Comparison of ENCODE assay signal across 17 cellular contexts in genomic region chr19:54356444-54357056, GRCh38. TPM values are rescaled to one million over a fixed set of nuclear protein-coding genes. Genes with fewer than 3 reads are reported as not detected.
DNase-seq lines count a peak whose midpoint lies in the region; ATAC-seq and TF ChIP-seq lines count a peak whose summit lies in the region.
"Had no signal": no experiment of that assay in that cellular context is flagged by ENCODE, and none has a peak within 500 bp of the region (broad histone marks: within the 10 kb centered on the region; RNA-seq: fewer than 3 reads in every experiment).

No MANE protein-coding gene starts in this region.

- DNase-seq in DND-41 (peak; percentile 17), posterior vena cava (ENCODE audit: low spot score) (peak; percentile 44), NCI-H2196 (lab: John Stamatoyannopoulos, UW; ENCODE audit: unreplicated experiment) (no peak)
- DNase-seq in stimulated activated CD4-positive, alpha-beta T cell treated with anti-CD3 and anti-CD28 coated beads, Interleukin-4, amount 100 ng/mL, for 4 hours = no peak
- DNase-seq: CD8-positive, alpha-beta T cell; KG1; NCI-H1092; NCI-H1436; NCI-H1930; NCI-H2227 treated with DMSO at 0.1 percent for 48 hours; NCI-H510A treated with DMSO at 0.1 percent for 48 hours; NCI-H748 treated with DMSO at 0.1 percent for 48 hours; PC-9; RPMI8226; SHP77 had no signal

- H3K4me1 ChIP-seq in DND-41 (ENCODE audit: insufficient read depth, low read length) = peaks cover 6% of the 10 kb centered on the region; the same call in 1 of the 2 replicates

- peak overlapping the region; percentile 19 for H3K27ac Mint-ChIP-seq in dendritic cell treated with granulocyte-macrophage colony-stimulating factor and Interleukin-4, amounts not matched to agents 40 ng/mL and 50 ng/mL, for 4 days
- H3K27ac Mint-ChIP-seq: CD8-positive, alpha-beta T cell had no signal

- H3K4me3 ChIP-seq in DND-41 (ENCODE audit: low read depth in 1 of 2, low read length in 2 of 2) = no peak overlapping the region
- H3K4me3 ChIP-seq: PC-9 had no signal

- no peak overlapping the region for H3K4me2 ChIP-seq in DND-41 (ENCODE audit: insufficient read depth, low read length)
- H3K4me2 ChIP-seq: PC-9 had no signal

- peaks cover 20% of the 10 kb centered on the region for H3K79me2 ChIP-seq in DND-41 (ENCODE audit: insufficient read depth, low read length)

- no peak for ATAC-seq in DND-41 (ENCODE audit: insufficient read depth, low read depth)
- ATAC-seq: CD8-positive, alpha-beta T cell had no signal

- peaks cover 3% of the 10 kb centered on the region for H3K27me3 Mint-ChIP-seq in dendritic cell treated with granulocyte-macrophage colony-stimulating factor and Interleukin-4, amounts not matched to agents 40 ng/mL and 50 ng/mL, for 4 days

- peaks cover 75% of the 10 kb centered on the region for H3K4me1 Mint-ChIP-seq in dendritic cell treated with granulocyte-macrophage colony-stimulating factor and Interleukin-4, amounts not matched to agents 40 ng/mL and 50 ng/mL, for 4 days (ENCODE audit: low read depth)

- no peaks in the 10 kb centered on the region for H3K9me3 ChIP-seq in DND-41 (ENCODE audit: insufficient read depth, low read length, severe bottlenecking)

- H2AFZ ChIP-seq in DND-41 (ENCODE audit: low read depth, low read length) = no peak overlapping the region
- H2AFZ ChIP-seq: PC-9 had no signal

- H3K36me3 ChIP-seq in DND-41 (ENCODE audit: insufficient read depth, low read length) = peaks cover 54% of the 10 kb centered on the region

- peaks cover 46% of the 10 kb centered on the region for H4K20me1 ChIP-seq in DND-41 (ENCODE audit: insufficient read depth, low read length)

- H3K27ac ChIP-seq in DND-41 (ENCODE audit: low read length) = no peak overlapping the region; the same call in 1 of the 2 replicates
- H3K27ac ChIP-seq: PC-9 had no signal

- intact Hi-C loops in dendritic cell treated with granulocyte-macrophage colony-stimulating factor and Interleukin-4, amounts not matched to agents 40 ng/mL and 50 ng/mL, for 4 days (cut with micrococcal nuclease) = no loop called here
- intact Hi-C loops in posterior vena cava (cut with DNase I) = no loop called here

- H3K9ac ChIP-seq in DND-41 (ENCODE audit: low read depth, low read length) = no peak overlapping the region

- H3K36me3 Mint-ChIP-seq in dendritic cell treated with granulocyte-macrophage colony-stimulating factor and Interleukin-4, amounts not matched to agents 40 ng/mL and 50 ng/mL, for 4 days (ENCODE audit: low read depth) = peaks cover 67% of the 10 kb centered on the region

- no peaks in the 10 kb centered on the region for H3K9me3 Mint-ChIP-seq in dendritic cell treated with granulocyte-macrophage colony-stimulating factor and Interleukin-4, amounts not matched to agents 40 ng/mL and 50 ng/mL, for 4 days
- H3K9me3 Mint-ChIP-seq: CD8-positive, alpha-beta T cell had no signal

- no peak overlapping the region for H3K4me3 Mint-ChIP-seq in dendritic cell treated with granulocyte-macrophage colony-stimulating factor and Interleukin-4, amounts not matched to agents 40 ng/mL and 50 ng/mL, for 4 days
- H3K4me3 Mint-ChIP-seq: CD8-positive, alpha-beta T cell had no signal

- no peak for TF ChIP-seq CTCF in DND-41 (IDR thresholded peaks at IDR 0.05; ENCODE audit: borderline replicate concordance, extremely low read depth, low read length, poor library complexity, severe bottlenecking)

- no peaks in the 10 kb centered on the region for H3K27me3 ChIP-seq in DND-41 (ENCODE audit: insufficient read depth, low read length, poor library complexity)

RNA-seq across cellular contexts. Expression of gene LAIR1, which starts 8.2 kb away (rescaled TPM):
- 10 to 100 TPM; 18.3 to 42.2 TPM for total RNA-seq in posterior vena cava
- total RNA-seq: G401, PC-9 had no signal

RNA-seq across cellular contexts. Expression of gene LILRA4, which starts 17.6 kb away (rescaled TPM):
- under 1 TPM in 1 of 2 donors, not detected in 1; 0.57 TPM for total RNA-seq in posterior vena cava
- total RNA-seq: CD8-positive, alpha-beta T cell; G401; PC-9 had no signal

RNA-seq across cellular contexts. Expression of gene LILRA5, which starts 43.6 kb away (rescaled TPM):
- total RNA-seq in posterior vena cava = 10 to 100 TPM in 1 of 2 donors, 1 to 10 TPM in 1; 6.2 to 11.7 TPM
- total RNA-seq: G401, PC-9 had no signal

RNA-seq across cellular contexts. Expression of gene TTYH1, which starts 58.7 kb away (rescaled TPM):
- 1 to 10 TPM in 1 of 2 donors, under 1 TPM in 1; 0.60 to 1.4 TPM for total RNA-seq in posterior vena cava
- total RNA-seq: CD8-positive, alpha-beta T cell had no signal

Comparison
In these comparisons a context has a peak if more than half of its experiments do, and no peak if none do; other contexts are left out.
1. DNase-seq: peak in DND-41 (single experiment) and posterior vena cava (single experiment); none in stimulated activated CD4-positive, alpha-beta T cell treated with anti-CD3 and anti-CD28 coated beads, Interleukin-4, amount 100 ng/mL, for 4 hours (0 of 2) and NCI-H2196 (single experiment).